20 cellular contexts compared by ENCODE assay signal in genomic region chr3:11245276-11245675, GRCh38.
"Had no signal": no experiment of that assay in that cellular context is flagged by ENCODE, and none has a peak within 500 bp of the region (broad histone marks: within the 10 kb centered on the region; RNA-seq: fewer than 3 reads in every experiment).

No MANE protein-coding gene starts in this region.

- ATAC-seq: T-helper 17 cell had no signal

- H3K27ac Mint-ChIP-seq: activated CD4-positive, alpha-beta memory T cell treated with anti-CD3 and anti-CD28 coated beads, Interleukin-2, amount 10 ng/mL, durations not matched to agents 7 days and 5 days; activated CD4-positive, alpha-beta T cell treated with anti-CD3 and anti-CD28 coated beads for 36 hours; activated naive CD8-positive, alpha-beta T cell treated with anti-CD3 and anti-CD28 coated beads, Interleukin-2, amount 10 ng/mL, durations not matched to agents 7 days and 5 days; T-helper 17 cell had no signal

- H3K9me3 Mint-ChIP-seq: activated naive CD8-positive, alpha-beta T cell treated with anti-CD3 and anti-CD28 coated beads, Interleukin-2, amount 10 ng/mL, durations not matched to agents 7 days and 5 days had no signal

- H3K4me3 Mint-ChIP-seq: activated CD4-positive, alpha-beta memory T cell treated with anti-CD3 and anti-CD28 coated beads, Interleukin-2, amount 10 ng/mL, durations not matched to agents 7 days and 5 days; activated CD4-positive, alpha-beta T cell treated with anti-CD3 and anti-CD28 coated beads for 36 hours; activated naive CD8-positive, alpha-beta T cell treated with anti-CD3 and anti-CD28 coated beads, Interleukin-2, amount 10 ng/mL, durations not matched to agents 7 days and 5 days; T-helper 17 cell had no signal

- DNase-seq: activated CD4-positive, alpha-beta memory T cell treated with anti-CD3 and anti-CD28 coated beads, Interleukin-2, amount 10 ng/mL, durations not matched to agents 7 days and 5 days; activated CD4-positive, alpha-beta T cell treated with anti-CD3 and anti-CD28 coated beads for 36 hours; activated CD4-positive, alpha-beta T cell treated with anti-CD3 and anti-CD28 coated beads, Interleukin-2, amount 50 U/mL, for 1 hour; activated CD8-positive, alpha-beta memory T cell treated with anti-CD3 and anti-CD28 coated beads, Interleukin-2, amount 50 U/mL, for 48 hours; activated naive CD4-positive, alpha-beta T cell treated with anti-CD3 and anti-CD28 coated beads, Interleukin-2, amount 50 U/mL, for 16 hours; activated naive CD8-positive, alpha-beta T cell treated with anti-CD3 and anti-CD28 coated beads, Interleukin-2, amount 10 ng/mL, durations not matched to agents 7 days and 5 days; activated T-cell treated with anti-CD3 and anti-CD28 coated beads, Interleukin-2, amount 50 U/mL, for 1 hour; aorta; caudate nucleus; colonic mucosa; KG1; NCI-H1092 treated with DMSO at 0.1 percent for 48 hours; NCI-H1417 treated with DMSO at 0.1 percent for 48 hours; NCI-H1694; NCI-H2029; NCI-H510A treated with DMSO at 0.1 percent for 48 hours; RPMI8226; SIG-M5; T-helper 17 cell; T1000 had no signal
